ENCODE assay signal across 8 cellular contexts in genomic region chr4:124111922-124112321, GRCh38.
DNase-seq lines count a peak whose midpoint lies in the region; ATAC-seq and TF ChIP-seq lines count a peak whose summit lies in the region.

No MANE protein-coding gene starts in this region.

- H3T11ph ChIP-seq in H9 (ENCODE audit: low read length) = no peak overlapping the region

- H3K4ac ChIP-seq in H9 (ENCODE audit: low read depth, low read length) = no peak overlapping the region

- H3K9me3 ChIP-seq in H9 (ENCODE audit: control insufficient read depth, low read depth, low read length) = no peaks in the 10 kb centered on the region
- no peaks in the 10 kb centered on the region for H3K9me3 ChIP-seq in transverse colon

- no peak overlapping the region for H3K4me2 ChIP-seq in H9 (ENCODE audit: insufficient read depth, insufficient read length, low read length)

- H3K18ac ChIP-seq in H9 (ENCODE audit: insufficient read length, low read depth, low read length) = no peak overlapping the region

- H2AFZ ChIP-seq in H9 (ENCODE audit: low read length) = no peak overlapping the region

- peak; percentile 84 for DNase-seq in DMS153 treated with DMSO at 0.1 percent for 48 hours (lab: John Stamatoyannopoulos, UW; ENCODE audit: unreplicated experiment)
- peak; percentile 34 for DNase-seq in H9
- DNase-seq in NCI-H2081 treated with DMSO at 0.1 percent for 48 hours (lab: John Stamatoyannopoulos, UW) = peak; percentile 35
- peak; percentile 85 for DNase-seq in astrocyte of the hippocampus (ENCODE audit: low read depth, low spot score)
- DNase-seq in inferior parietal cortex (ENCODE audit: extremely low spot score) = peak; percentile 40
- no peak for DNase-seq in transverse colon
- no peak for DNase-seq in activated gamma-delta T cell (lab: John Stamatoyannopoulos, UW)

- no peak overlapping the region for H3K14ac ChIP-seq in H9 (ENCODE audit: insufficient read depth, low read length)

- no peaks in the 10 kb centered on the region for H3K4me1 Mint-ChIP-seq in H9

- H3K9ac ChIP-seq in H9 (ENCODE audit: extremely low read depth, insufficient read length, low read length) = no peak overlapping the region

- no peak overlapping the region for H3K4me3 Mint-ChIP-seq in H9

- no peak overlapping the region for H4K91ac ChIP-seq in H9 (ENCODE audit: insufficient read length, low read depth, low read length)

- no peak for ATAC-seq in HG02852 (IDR thresholded peaks at IDR 0.05; ENCODE audit: unreplicated experiment)

- TF ChIP-seq CTCF in H9 (conservative IDR thresholded peaks at IDR 0.05) (peak; percentile 84), transverse colon (IDR thresholded peaks at IDR 0.05) (peak; percentile 38 to 59 (median 46))

- no peak for TF ChIP-seq POLR2A in transverse colon (IDR thresholded peaks at IDR 0.05)

- H3K23ac ChIP-seq in H9 (ENCODE audit: insufficient read length, low read depth, low read length) = no peak overlapping the region

- no peak overlapping the region for H2BK20ac ChIP-seq in H9 (ENCODE audit: low read depth, low read length, poor library complexity, severe bottlenecking)

- H4K20me1 ChIP-seq in H9 (ENCODE audit: control insufficient read depth, insufficient read depth, insufficient read length) = no peaks in the 10 kb centered on the region

- H2BK5ac ChIP-seq in H9 (ENCODE audit: insufficient read length, low read length) = no peak overlapping the region

- no peaks in the 10 kb centered on the region for H3K79me1 ChIP-seq in H9 (ENCODE audit: insufficient read depth, low read depth, low read length, poor library complexity, severe bottlenecking)

- H3K27me3 Mint-ChIP-seq in H9 (ENCODE audit: low read depth) = no peaks in the 10 kb centered on the region

- H3K36me3 ChIP-seq in transverse colon = no peaks in the 10 kb centered on the region

- H3K4me1 ChIP-seq in H9 (ENCODE audit: insufficient read depth, low read length) (no peaks in the 10 kb centered on the region), transverse colon (no peaks in the 10 kb centered on the region)

- intact Hi-C loops in transverse colon (cut with DNase I; ENCODE audit: low total_unique reads) = loop anchor here (10.0 kb wide), 1 partner anchor 717 kb away; the partner anchor contains the start of gene SPRY1

- no peak overlapping the region for H2AK5ac ChIP-seq in H9 (ENCODE audit: insufficient read length, low read length)

- no peak overlapping the region for H2BK120ac ChIP-seq in H9 (ENCODE audit: low read depth, low read length, poor library complexity, severe bottlenecking)

- no peak overlapping the region for H3K27ac Mint-ChIP-seq in H9

- H3K27ac ChIP-seq in H9 (ENCODE audit: insufficient read length, low read depth, low read length) (no peak overlapping the region), transverse colon (no peak overlapping the region)

- H3K9me3 Mint-ChIP-seq in H9 = peaks cover 2 to 4% of the 10 kb centered on the region in 2 experiments; a peak in 2 of 5 replicates

- no peaks in the 10 kb centered on the region for H3K79me2 ChIP-seq in H9 (ENCODE audit: insufficient read depth, low read length)

- in situ Hi-C loops in transverse colon (cut with MboI; ENCODE audit: low pct_ligation_motif_present in 1 of 4, low pct_unique_long_range_greater_than_20kb in 1 of 4, low sequenced_read_pairs in 3 of 4) = loop anchor here in 3 of 4 donors (25.0 kb wide), 2 partner anchors 725 to 1000 kb away; partner anchors contain the start of gene SPRY1 (in 2 of the 3)

- H3K27me3 ChIP-seq in H9 (ENCODE audit: insufficient read depth, low read length) = no peaks in the 10 kb centered on the region
- H3K27me3 ChIP-seq in transverse colon = no peaks in the 10 kb centered on the region

- peaks cover 0 to 5% (median 0%) of the 10 kb centered on the region in 3 experiments; a peak in 1 of 7 replicates for H3K36me3 Mint-ChIP-seq in H9 (ENCODE audit: insufficient read depth in 1 of 3, low read depth in 3 of 3)

- H4K8ac ChIP-seq in H9 (replicated peaks; ENCODE audit: insufficient read length, low read depth, low read length) = no peak overlapping the region

- no peak overlapping the region for H2BK12ac ChIP-seq in H9 (ENCODE audit: insufficient read length, low read depth, low read length)

- no CpG with 5 or more reads among the region's 2 CpGs for WGBS in H9 (ENCODE audit: extremely low coverage, insufficient read length, low lambda C conversion rate)
- 41 to 86% methylated on average over 1 to 2 of the region's 2 CpGs for WGBS in transverse colon (ENCODE audit: low coverage in 1 of 2), 2 donors

- H3K4me3 ChIP-seq in transverse colon = no peak overlapping the region

- no peaks in the 10 kb centered on the region for H3K23me2 ChIP-seq in H9 (ENCODE audit: insufficient read length, low read depth, low read length, poor library complexity, severe bottlenecking)

- H4K5ac ChIP-seq in H9 (ENCODE audit: insufficient read length, low read depth, low read length) = no peak overlapping the region

- TF ChIP-seq EP300 in transverse colon (IDR thresholded peaks at IDR 0.05; ENCODE audit: low read depth) = no peak

- no peak overlapping the region for H2BK15ac ChIP-seq in H9 (ENCODE audit: low read depth, low read length)

- no peak overlapping the region for H3K56ac ChIP-seq in H9 (ENCODE audit: insufficient read length, low read depth, low read length)

Comparison
In these comparisons a context has a peak if more than half of its experiments do, and no peak if none do; other contexts are left out.
1. DNase-seq: peak in DMS153 treated with DMSO at 0.1 percent for 48 hours (single experiment), H9 (single experiment), NCI-H2081 treated with DMSO at 0.1 percent for 48 hours (single experiment), astrocyte of the hippocampus (single experiment) and inferior parietal cortex (single experiment); none in transverse colon (single experiment) and activated gamma-delta T cell (single experiment).